8 cellular contexts compared by ENCODE assay signal in genomic region chr18:79528846-79529245, GRCh38.
DNase-seq lines count a peak whose midpoint lies in the region; ATAC-seq, FAIRE-seq and TF ChIP-seq lines count a peak whose summit lies in the region.

No MANE protein-coding gene starts in this region.

- no peak overlapping the region for H3K9ac ChIP-seq in endothelial cell of umbilical vein (replicated peaks; ENCODE audit: extremely low read depth, insufficient read depth, low read length)

- no peak overlapping the region for H3K4me3 ChIP-seq in CD8-positive, alpha-beta T cell (ENCODE audit: low read depth, low read length)
- H3K4me3 ChIP-seq in endothelial cell of umbilical vein (replicated peaks in 1 of 3; ENCODE audit: insufficient read depth in 1 of 3, low read depth in 1 of 3, low read length in 3 of 3): no peak overlapping the region

- no peak overlapping the region for H2AFZ ChIP-seq in endothelial cell of umbilical vein (ENCODE audit: low read depth, low read length)

- H3K79me2 ChIP-seq in endothelial cell of umbilical vein (ENCODE audit: control insufficient read depth, insufficient read depth, low read length): no peaks in the 10 kb centered on the region

- peak; percentile 58 to 82 (median 71) for DNase-seq in CD8-positive, alpha-beta T cell
- DNase-seq in H54 (ENCODE audit: insufficient read length, low spot score) (peak; percentile 25), NCI-H748 treated with DMSO at 0.1 percent for 48 hours (lab: John Stamatoyannopoulos, UW) (peak; percentile 82), endothelial cell of umbilical vein (ENCODE audit: low read depth, low spot score) (peak; percentile 80), myocyte (ENCODE audit: low read depth) (peak; percentile 74)
- peak; percentile 47 to 51 for DNase-seq in activated CD8-positive, alpha-beta memory T cell treated with anti-CD3 and anti-CD28 coated beads for 4 hours (ENCODE audit: low read depth in 2 of 2)
- DNase-seq in stimulated activated naive CD4-positive, alpha-beta T cell (lab: John Stamatoyannopoulos, UW): peak; percentile 54 to 87 (median 61)

- peaks cover 17% of the 10 kb centered on the region for H3K4me1 Mint-ChIP-seq in CD8-positive, alpha-beta T cell (ENCODE audit: low read depth)

- H3K27me3 Mint-ChIP-seq in CD8-positive, alpha-beta T cell (ENCODE audit: low read depth): no peaks in the 10 kb centered on the region

- peaks cover 26% of the 10 kb centered on the region for H3K36me3 Mint-ChIP-seq in CD8-positive, alpha-beta T cell

- TF ChIP-seq POLR2A in H54 (IDR thresholded peaks at IDR 0.05; ENCODE audit: low read depth, low read length) (no peak), endothelial cell of umbilical vein (IDR thresholded peaks at IDR 0.05; ENCODE audit: low read depth, low read length) (no peak)

- no peaks in the 10 kb centered on the region for H3K9me1 ChIP-seq in endothelial cell of umbilical vein (replicated peaks; ENCODE audit: control insufficient read depth, extremely low read depth, insufficient read depth, low read length)

- intact Hi-C loops in CD8-positive, alpha-beta T cell (cut with DNase I, micrococcal nuclease): loop anchor here (1.0 to 5.0 kb wide), 6 partner anchors 52 to 150 kb away; no protein-coding TSS in a partner anchor
- intact Hi-C loops in endothelial cell of umbilical vein (cut with micrococcal nuclease): loop anchor here (1.0 kb wide), 5 partner anchors 44 to 148 kb away; no protein-coding TSS in a partner anchor

- dilution Hi-C loops in endothelial cell of umbilical vein (cut with MboI; ENCODE audit: extremely low pct_ligation_motif_present, low sequenced_read_pairs): no loop called here

- H3K4me2 ChIP-seq in endothelial cell of umbilical vein (ENCODE audit: insufficient read depth, low read length): no peak overlapping the region

- FAIRE-seq in H54 (lab: Jason Lieb, UNC) (no peak), endothelial cell of umbilical vein (lab: Jason Lieb, UNC) (peak; percentile 91)

- POLR2A ChIA-PET in CD8-positive, alpha-beta T cell (lab: Charles Lee): no interaction called here
- POLR2A ChIA-PET in endothelial cell of umbilical vein (lab: Charles Lee): no interaction called here

- peak; percentile 96 for TF ChIP-seq CTCF in CD8-positive, alpha-beta T cell (IDR thresholded peaks at IDR 0.05)
- TF ChIP-seq CTCF in endothelial cell of umbilical vein (IDR thresholded peaks at IDR 0.05; ENCODE audit: extremely low read depth in 1 of 2, insufficient read depth in 1 of 2, low read depth in 1 of 2, low read length in 2 of 2): peak; percentile 82 to 86

- H3K27me3 ChIP-seq in CD8-positive, alpha-beta T cell (ENCODE audit: insufficient read depth, low read length): no peaks in the 10 kb centered on the region
- H3K27me3 ChIP-seq in endothelial cell of umbilical vein (ENCODE audit: control insufficient read depth in 2 of 2, insufficient read depth in 2 of 2, low read length in 2 of 2): no peaks in the 10 kb centered on the region

- CTCF ChIA-PET in CD8-positive, alpha-beta T cell (lab: Charles Lee): interaction anchor here (1.0 to 7.9 kb wide), 9 partner anchors 10 to 163 kb away, joined by 3 to 223 read pairs (median 4); no protein-coding TSS in a partner anchor
- CTCF ChIA-PET in endothelial cell of umbilical vein (lab: Charles Lee): interaction anchor here (2.0 to 5.6 kb wide), 3 partner anchors 132 to 148 kb away, joined by 6 to 50 read pairs (median 30); partner anchors contain the start of gene NFATC1

- no peak overlapping the region for H3K27ac Mint-ChIP-seq in CD8-positive, alpha-beta T cell

- no TSS peak for BruUV-seq in endothelial cell of umbilical vein (replicated peaks; lab: Mats Ljungman, UMichigan)

- peaks cover 18% of the 10 kb centered on the region for H3K4me1 ChIP-seq in CD8-positive, alpha-beta T cell (ENCODE audit: insufficient read depth, low read length)
- H3K4me1 ChIP-seq in endothelial cell of umbilical vein (ENCODE audit: control insufficient read depth, extremely low read depth, insufficient read depth, low read length): peaks cover 7% of the 10 kb centered on the region

- peaks cover 13% of the 10 kb centered on the region for H3K36me3 ChIP-seq in CD8-positive, alpha-beta T cell (ENCODE audit: insufficient read depth, low read length)
- H3K36me3 ChIP-seq in endothelial cell of umbilical vein (ENCODE audit: control insufficient read depth in 2 of 2, extremely low read depth in 1 of 2, insufficient read depth in 2 of 2, low read length in 2 of 2): peaks cover 0 to 3% of the 10 kb centered on the region in 2 experiments

- ATAC-seq in CD8-positive, alpha-beta T cell: peak; percentile 51
- no peak for ATAC-seq in GM19463 (IDR thresholded peaks at IDR 0.05; ENCODE audit: unreplicated experiment)

- H3K9me3 Mint-ChIP-seq in CD8-positive, alpha-beta T cell: no peaks in the 10 kb centered on the region

- no peak overlapping the region for H3K27ac ChIP-seq in CD8-positive, alpha-beta T cell (ENCODE audit: low read depth, low read length)
- H3K27ac ChIP-seq in endothelial cell of umbilical vein (ENCODE audit: insufficient read depth, low read depth, low read length): no peak overlapping the region

- H3K4me3 Mint-ChIP-seq in CD8-positive, alpha-beta T cell: no peak overlapping the region

- no peaks in the 10 kb centered on the region for H3K9me3 ChIP-seq in CD8-positive, alpha-beta T cell (ENCODE audit: low read length)
- H3K9me3 ChIP-seq in endothelial cell of umbilical vein (replicated peaks; ENCODE audit: control insufficient read depth, insufficient read depth, low read length): no peaks in the 10 kb centered on the region

- H4K20me1 ChIP-seq in endothelial cell of umbilical vein (replicated peaks; ENCODE audit: control insufficient read depth, extremely low read depth, insufficient read depth, low read length): no peaks in the 10 kb centered on the region

TF ChIP-seq in endothelial cell of umbilical vein, 7 proteins besides CTCF, POLR2A, EP300 and RAD21:
- TF ChIP-seq FOS (IDR thresholded peaks at IDR 0.05; ENCODE audit: borderline replicate concordance, insufficient read depth, low read length) (no peak), GATA2 (IDR thresholded peaks at IDR 0.05; ENCODE audit: insufficient read depth, insufficient read length, low read depth, low read length) (no peak), POLR2AphosphoS5 (IDR thresholded peaks at IDR 0.05; ENCODE audit: insufficient read depth, low read depth, low read length) (no peak)
- TF ChIP-seq, protein P1, sequence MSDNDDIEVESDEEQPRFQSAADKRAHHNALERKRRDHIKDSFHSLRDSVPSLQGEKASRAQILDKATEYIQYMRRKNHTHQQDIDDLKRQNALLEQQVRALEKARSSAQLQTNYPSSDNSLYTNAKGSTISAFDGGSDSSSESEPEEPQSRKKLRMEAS (IDR thresholded peaks at IDR 0.05; ENCODE audit: insufficient read depth, insufficient read length): no peak

Comparison
In these comparisons a context has a peak if more than half of its experiments do, and no peak if none do; other contexts are left out.
1. DNase-seq: peak in every context shown above with its lines; median percentile 82 in NCI-H748 treated with DMSO at 0.1 percent for 48 hours; 80 in endothelial cell of umbilical vein; 74 in myocyte; 71 in CD8-positive, alpha-beta T cell; 61 in stimulated activated naive CD4-positive, alpha-beta T cell; 49 in activated CD8-positive, alpha-beta memory T cell treated with anti-CD3 and anti-CD28 coated beads for 4 hours; 25 in H54.